Comparison of ENCODE assay signal across 9 cellular contexts in genomic region chr2:174610243-174610995, GRCh38. TPM values are rescaled to one million over a fixed set of nuclear protein-coding genes. Genes with fewer than 3 reads are reported as not detected.
DNase-seq lines count a peak whose midpoint lies in the region; ATAC-seq and TF ChIP-seq lines count a peak whose summit lies in the region.
"Had no signal": no experiment of that assay in that cellular context is flagged by ENCODE, and none has a peak within 500 bp of the region (broad histone marks: within the 10 kb centered on the region; RNA-seq: fewer than 3 reads in every experiment).

No MANE protein-coding gene starts in this region.

- H3K27me3 Mint-ChIP-seq in activated CD8-positive, alpha-beta T cell treated with anti-CD3 and anti-CD28 coated beads, Interleukin-2, amount 10 ng/mL, durations not matched to agents 7 days and 5 days (ENCODE audit: low read depth): no peaks in the 10 kb centered on the region
- H3K27me3 Mint-ChIP-seq in nephron progenitor cell (ENCODE audit: low read depth, poor library complexity): no peaks in the 10 kb centered on the region

- peaks cover 92% of the 10 kb centered on the region for H3K4me1 Mint-ChIP-seq in activated CD8-positive, alpha-beta T cell treated with anti-CD3 and anti-CD28 coated beads, Interleukin-2, amount 10 ng/mL, durations not matched to agents 7 days and 5 days (ENCODE audit: low read depth)
- H3K4me1 Mint-ChIP-seq in nephron progenitor cell: peaks cover 32% of the 10 kb centered on the region

- ATAC-seq in HG03175 (IDR thresholded peaks at IDR 0.05; ENCODE audit: unreplicated experiment): peak; percentile 29
- peak; percentile 21 for ATAC-seq in activated CD8-positive, alpha-beta T cell treated with anti-CD3 and anti-CD28 coated beads, Interleukin-2, amount 10 ng/mL, durations not matched to agents 7 days and 5 days
- no peak for ATAC-seq in HG03045 (IDR thresholded peaks at IDR 0.05; ENCODE audit: unreplicated experiment)
- no peak for ATAC-seq in GM18498 (IDR thresholded peaks at IDR 0.05; ENCODE audit: unreplicated experiment)
- no peak for ATAC-seq in HG03469 (IDR thresholded peaks at IDR 0.05; ENCODE audit: unreplicated experiment)
- ATAC-seq in HG03342 (IDR thresholded peaks at IDR 0.05; ENCODE audit: unreplicated experiment): no peak

- POLR2A ChIA-PET in activated CD8-positive, alpha-beta T cell treated with anti-CD3 and anti-CD28 coated beads, Interleukin-2, amount 10 ng/mL, durations not matched to agents 7 days and 5 days (lab: Charles Lee): interaction anchor here (1.7 to 6.9 kb wide), 5 partner anchors 9 to 23 kb away, joined by 13 to 99 read pairs (median 28); partner anchors contain the start of gene WIPF1

- peak overlapping the region; percentile 19; the same call in 1 of the 2 replicates for H3K4me3 ChIP-seq in GM12865 (ENCODE audit: low read depth, low read length)

- H3K36me3 Mint-ChIP-seq in activated CD8-positive, alpha-beta T cell treated with anti-CD3 and anti-CD28 coated beads, Interleukin-2, amount 10 ng/mL, durations not matched to agents 7 days and 5 days (ENCODE audit: low read depth): peaks cover 60% of the 10 kb centered on the region
- H3K36me3 Mint-ChIP-seq in nephron progenitor cell (ENCODE audit: low read depth): peaks cover 22% of the 10 kb centered on the region

- H3K4me3 Mint-ChIP-seq in activated CD8-positive, alpha-beta T cell treated with anti-CD3 and anti-CD28 coated beads, Interleukin-2, amount 10 ng/mL, durations not matched to agents 7 days and 5 days: peak overlapping the region; percentile 39
- H3K4me3 Mint-ChIP-seq in nephron progenitor cell: no peak overlapping the region

- DNase-seq in GM12865 (ENCODE audit: low read depth): peak; percentile 69
- peak; percentile 31 for DNase-seq in activated CD8-positive, alpha-beta T cell treated with anti-CD3 and anti-CD28 coated beads, Interleukin-2, amount 10 ng/mL, durations not matched to agents 7 days and 5 days
- DNase-seq in nephron progenitor cell: no peak
- DNase-seq: midbrain had no signal

- CTCF ChIA-PET in activated CD8-positive, alpha-beta T cell treated with anti-CD3 and anti-CD28 coated beads, Interleukin-2, amount 10 ng/mL, durations not matched to agents 7 days and 5 days (lab: Charles Lee): interaction anchor here (0.7 to 15.3 kb wide), 18 partner anchors 8 to 89 kb away, joined by 3 to 197 read pairs (median 3); partner anchors contain the start of gene WIPF1

- H3K27ac Mint-ChIP-seq in activated CD8-positive, alpha-beta T cell treated with anti-CD3 and anti-CD28 coated beads, Interleukin-2, amount 10 ng/mL, durations not matched to agents 7 days and 5 days: peak overlapping the region; percentile 88
- H3K27ac Mint-ChIP-seq in nephron progenitor cell: peak overlapping the region; percentile 31

- no peak for TF ChIP-seq CTCF in GM12865 (IDR thresholded peaks at IDR 0.05; ENCODE audit: insufficient read depth, low read depth, low read length, missing control alignments)
- TF ChIP-seq CTCF in nephron progenitor cell (IDR thresholded peaks at IDR 0.05): no peak

- H3K9me3 Mint-ChIP-seq in activated CD8-positive, alpha-beta T cell treated with anti-CD3 and anti-CD28 coated beads, Interleukin-2, amount 10 ng/mL, durations not matched to agents 7 days and 5 days (ENCODE audit: insufficient read depth): no peaks in the 10 kb centered on the region
- no peaks in the 10 kb centered on the region for H3K9me3 Mint-ChIP-seq in nephron progenitor cell

RNA-seq across cellular contexts. Expression of gene WIPF1, which starts 12.8 kb away (rescaled TPM):
- 100 to 1,000 TPM; 357 to 390 TPM for total RNA-seq in activated CD8-positive, alpha-beta T cell treated with anti-CD3 and anti-CD28 coated beads, Interleukin-2, amount 10 ng/mL, durations not matched to agents 7 days and 5 days

Comparison
In these comparisons a context has a peak if more than half of its experiments do, and no peak if none do; other contexts are left out.
1. ATAC-seq: peak in HG03175 (single experiment) and activated CD8-positive, alpha-beta T cell treated with anti-CD3 and anti-CD28 coated beads, Interleukin-2, amount 10 ng/mL, durations not matched to agents 7 days and 5 days (single experiment); none in HG03045 (single experiment), GM18498 (single experiment), HG03469 (single experiment) and HG03342 (single experiment).